ENCODE assay signal across 8 cellular contexts in genomic region chr1:111204211-111204883, GRCh38. TPM values are rescaled to one million over a fixed set of nuclear protein-coding genes. Genes with fewer than 3 reads are reported as not detected.
DNase-seq lines count a peak whose midpoint lies in the region; ATAC-seq, FAIRE-seq and TF ChIP-seq lines count a peak whose summit lies in the region.

No MANE protein-coding gene starts in this region.

- no peak overlapping the region for H2AFZ ChIP-seq in HepG2 (ENCODE audit: low read length)

- ATAC-seq in HepG2 (no peak), HG02981 (IDR thresholded peaks at IDR 0.05; ENCODE audit: unreplicated experiment) (peak; percentile 51)

- TF ChIP-seq CTCF in liver (IDR thresholded peaks at IDR 0.05; ENCODE audit: low read depth, low read length, missing input control) (no peak), HepG2 (CRISPR knock-in tag; IDR thresholded peaks at IDR 0.05) (no peak), Peyer's patch (IDR thresholded peaks at IDR 0.05) (peak in 2 of 6 experiments; percentile 12)

- H3K36me3 ChIP-seq in liver (ENCODE audit: control insufficient read depth in 4 of 4, insufficient read depth in 3 of 4, low read depth in 1 of 4, low read length in 3 of 4) (no peaks in the 10 kb centered on the region), HepG2 (replicated peaks in 1 of 2; ENCODE audit: control insufficient read depth in 1 of 2, insufficient read depth in 2 of 2, low read length in 2 of 2) (no peaks in the 10 kb centered on the region), Peyer's patch (no peaks in the 10 kb centered on the region)

- WGBS in liver: 3% methylated on average over 58 of the region's 58 CpGs
- whole genome bisulfite sequencing in HepG2 (ENCODE audit: low lambda C conversion rate): 91% methylated on average over 48 of the region's 58 CpGs

- TF ChIP-seq POLR2A in HepG2 (IDR thresholded peaks at IDR 0.05; ENCODE audit: insufficient read depth in 1 of 2, low read depth in 2 of 2, low read length in 2 of 2): no peak
- TF ChIP-seq POLR2A in Peyer's patch (IDR thresholded peaks at IDR 0.05): peak; percentile 63 to 77

- H3K9me3 Mint-ChIP-seq in activated naive CD8-positive, alpha-beta T cell treated with anti-CD3 and anti-CD28 coated beads for 36 hours: peaks cover 4% of the 10 kb centered on the region

- H3K27me3 ChIP-seq in liver (ENCODE audit: control insufficient read depth in 4 of 4, insufficient read depth in 4 of 4, low read length in 3 of 4) (no peaks in the 10 kb centered on the region), HepG2 (ENCODE audit: control insufficient read depth in 1 of 2, insufficient read depth in 2 of 2, low read length in 2 of 2) (no peaks in the 10 kb centered on the region), Peyer's patch (no peaks in the 10 kb centered on the region)

- no peak overlapping the region for H3K4me2 ChIP-seq in HepG2 (ENCODE audit: low read depth, low read length)

- FAIRE-seq in HepG2 (lab: Jason Lieb, UNC): no peak

- no TSS peak for BruUV-seq in HepG2 (replicated peaks; lab: Mats Ljungman, UMichigan)

- H3K27ac ChIP-seq in liver (ENCODE audit: low read depth in 1 of 2, low read length in 2 of 2): peak overlapping the region; percentile 90 to 92
- H3K27ac ChIP-seq in HepG2 (ENCODE audit: extremely low read length, insufficient read depth, low read length): no peak overlapping the region
- H3K27ac ChIP-seq in Peyer's patch: peak overlapping the region; percentile 93 to 100 (median 98)

- CTCF ChIA-PET in HepG2 (lab: Yijun Ruan, JAX; ENCODE audit: low intra/inter-chr PET ratio, low total read pairs): no interaction called here

- H3K4me3 ChIP-seq in liver (ENCODE audit: low read depth in 1 of 3, low read length in 3 of 3) (peak overlapping the region; percentile 6 to 88 (median 74)), HepG2 (replicated peaks in 1 of 3; ENCODE audit: insufficient read depth in 1 of 3, low read depth in 2 of 3, low read length in 3 of 3) (no peak overlapping the region), Peyer's patch (peak overlapping the region; percentile 71 to 92 (median 86))

- POLR2A ChIA-PET in HepG2 (lab: Yijun Ruan, JAX): no interaction called here

- peak in 1 of 2 donors; percentile 22 for TF ChIP-seq RAD21 in liver (IDR thresholded peaks at IDR 0.05)
- TF ChIP-seq RAD21 in HepG2 (CRISPR knock-in tag; IDR thresholded peaks at IDR 0.05): no peak

- no peaks in the 10 kb centered on the region for H3K9me3 ChIP-seq in liver (ENCODE audit: control insufficient read depth in 4 of 4, low read length in 3 of 4)
- H3K9me3 ChIP-seq in HepG2 (ENCODE audit: low read length): no peaks in the 10 kb centered on the region
- no peaks in the 10 kb centered on the region for H3K9me3 ChIP-seq in Peyer's patch

- H3K4me1 ChIP-seq in liver (ENCODE audit: control insufficient read depth in 4 of 4, insufficient read depth in 4 of 4, low read length in 3 of 4) (peaks cover 10 to 45% (median 37%) of the 10 kb centered on the region in 4 donors), HepG2 (ENCODE audit: insufficient read depth, low read length) (peaks cover 57% of the 10 kb centered on the region), Peyer's patch (peaks cover 0 to 40% (median 16%) of the 10 kb centered on the region in 4 donors)

- no peaks in the 10 kb centered on the region for H3K27me3 Mint-ChIP-seq in activated naive CD8-positive, alpha-beta T cell treated with anti-CD3 and anti-CD28 coated beads for 36 hours

- H3K4me3 Mint-ChIP-seq in activated naive CD8-positive, alpha-beta T cell treated with anti-CD3 and anti-CD28 coated beads for 36 hours: peak overlapping the region; percentile 100

- peak overlapping the region; percentile 100 for H3K27ac Mint-ChIP-seq in activated naive CD8-positive, alpha-beta T cell treated with anti-CD3 and anti-CD28 coated beads for 36 hours

- H3K9ac ChIP-seq in liver (ENCODE audit: low read depth in 1 of 2, low read length in 2 of 2) (no peak overlapping the region), HepG2 (ENCODE audit: insufficient read depth, low read depth, low read length) (no peak overlapping the region)

- intact Hi-C loops in HepG2 (cut with micrococcal nuclease; ENCODE audit: unreplicated experiment): no loop called here

- in situ Hi-C loops in HepG2 (cut with HindIII; ENCODE audit: extremely low pct_ligation_motif_present, low pct_unique_long_range_greater_than_20kb): no loop called here

- H3K79me2 ChIP-seq in HepG2 (ENCODE audit: insufficient read depth, low read length): no peaks in the 10 kb centered on the region

- DNase-seq in HepG2 (ENCODE audit: low spot score) (no peak), Peyer's patch (peak; percentile 83 to 95 (median 95)), iPS-NIHi11 (ENCODE audit: low spot score) (peak; percentile 66), cerebellar nuclear complex (lab: John Stamatoyannopoulos, UW) (no peak)
- DNase-seq in activated naive CD8-positive, alpha-beta T cell treated with anti-CD3 and anti-CD28 coated beads for 36 hours: peak; percentile 73
- peak in 2 of 3 donors; percentile 47 to 59 for DNase-seq in stimulated activated CD4-positive, alpha-beta T cell treated with anti-CD3 and anti-CD28 coated beads, TNF-alpha, amount 100 ng/mL, for 1 hour (ENCODE audit: low read depth in 3 of 3, low spot score in 1 of 3)

- H4K20me1 ChIP-seq in HepG2 (ENCODE audit: insufficient read depth, low read length): no peaks in the 10 kb centered on the region

- H3K4me1 Mint-ChIP-seq in activated naive CD8-positive, alpha-beta T cell treated with anti-CD3 and anti-CD28 coated beads for 36 hours: peaks cover 51% of the 10 kb centered on the region

- TF ChIP-seq EP300 in HepG2 (IDR thresholded peaks at IDR 0.05; ENCODE audit: low read depth in 2 of 2, low read length in 2 of 2) (no peak), HepG2 (CRISPR knock-in tag; IDR thresholded peaks at IDR 0.05; ENCODE audit: borderline replicate concordance) (no peak)

- peaks cover 14% of the 10 kb centered on the region for H3K36me3 Mint-ChIP-seq in activated naive CD8-positive, alpha-beta T cell treated with anti-CD3 and anti-CD28 coated beads for 36 hours

RNA-seq across cellular contexts. Expression of gene DENND2D, which starts 3.9 kb away (rescaled TPM):
- total RNA-seq in liver (10 to 100 TPM; 14.9 to 20.7 TPM), HepG2 (2016; rRNA removed; fragmentation: Illumina TruSeq; extraction: Trizol) (0.04 TPM in 1 of 2 replicates, not detected in the other), Peyer's patch (100 to 1,000 TPM in 1 of 4 donors, 10 to 100 TPM in 3; 71.3 to 220 (median 86.5) TPM)
- polyA plus RNA-seq in liver (10 to 100 TPM in 1 of 2 donors, 1 to 10 TPM in 1; 8.8 to 10.7 TPM), HepG2 (2011; rRNA removed) (not detected in 2 replicates)
- total RNA-seq in HepG2 (2016; cell fraction: cytosol; rRNA removed; fragmentation: Illumina TruSeq; extraction: Trizol; ENCODE audit: low read depth): not detected in 2 replicates
- not detected in 2 replicates for total RNA-seq in HepG2 (2016; cell fraction: insoluble cytoplasmic fraction; rRNA removed; fragmentation: Illumina TruSeq; extraction: Trizol)
- not detected in 2 replicates for total RNA-seq in HepG2 (2016; cell fraction: membrane; rRNA removed; fragmentation: Illumina TruSeq; extraction: Trizol)
- total RNA-seq in HepG2 (2016; cell fraction: nucleus; rRNA removed; fragmentation: Illumina TruSeq; extraction: Trizol): not detected in 2 replicates
- polyA plus RNA-seq in HepG2 (2011; cell fraction: cytosol; rRNA removed): 0.01 TPM in 1 of 2 replicates, not detected in the other
- polyA plus RNA-seq in HepG2 (2011; cell fraction: nucleus; rRNA removed): 0.36 TPM in 1 of 2 replicates, not detected in the other
- 0.07 TPM in 1 of 2 replicates, not detected in the other for polyA plus RNA-seq in HepG2 (2012)
- polyA plus RNA-seq in HepG2 (2016; cell fraction: cytosol; fragmentation: Illumina TruSeq; extraction: Trizol; ENCODE audit: low read depth): not detected in 2 replicates
- polyA plus RNA-seq in HepG2 (2016; cell fraction: insoluble cytoplasmic fraction; fragmentation: Illumina TruSeq; extraction: Trizol; ENCODE audit: low read depth): not detected in 2 replicates
- polyA plus RNA-seq in HepG2 (2016; cell fraction: membrane; fragmentation: Illumina TruSeq; extraction: Trizol; ENCODE audit: low read depth): not detected in 2 replicates
- polyA plus RNA-seq in HepG2 (2016; cell fraction: nucleus; fragmentation: Illumina TruSeq; extraction: Trizol; ENCODE audit: insufficient read depth, low read depth): not detected in 2 replicates
- 12.7 TPM in 1 of 2 replicates, not detected in the other for polyA minus RNA-seq in HepG2 (2011; rRNA and poly(A)+ RNA removed; ENCODE audit: low replicate concordance)
- not detected in 2 replicates for polyA minus RNA-seq in HepG2 (2011; cell fraction: cytosol; rRNA and poly(A)+ RNA removed)
- polyA minus RNA-seq in HepG2 (2011; cell fraction: nucleus; rRNA and poly(A)+ RNA removed): 0.50 TPM in 1 of 2 replicates, not detected in the other
- total RNA-seq in activated naive CD8-positive, alpha-beta T cell treated with anti-CD3 and anti-CD28 coated beads for 36 hours: 100 to 1,000 TPM; 201 to 203 TPM

RNA-seq across cellular contexts. Expression of gene CHI3L2, which starts 23.2 kb away (rescaled TPM):
- total RNA-seq in liver: under 1 TPM; 0.23 to 0.25 TPM
- under 1 TPM; 0.07 to 0.32 TPM for polyA plus RNA-seq in liver
- total RNA-seq in HepG2 (2016; rRNA removed; fragmentation: Illumina TruSeq; extraction: Trizol): 1.7 and 1.9 TPM in 2 replicates
- total RNA-seq in HepG2 (2016; cell fraction: cytosol; rRNA removed; fragmentation: Illumina TruSeq; extraction: Trizol; ENCODE audit: low read depth): 1.5 and 2.1 TPM in 2 replicates
- total RNA-seq in HepG2 (2016; cell fraction: insoluble cytoplasmic fraction; rRNA removed; fragmentation: Illumina TruSeq; extraction: Trizol): 1.5 and 1.6 TPM in 2 replicates
- total RNA-seq in HepG2 (2016; cell fraction: membrane; rRNA removed; fragmentation: Illumina TruSeq; extraction: Trizol): 1.7 and 2.0 TPM in 2 replicates
- total RNA-seq in HepG2 (2016; cell fraction: nucleus; rRNA removed; fragmentation: Illumina TruSeq; extraction: Trizol): 0.90 and 1.4 TPM in 2 replicates
- 0.46 and 0.65 TPM in 2 replicates for polyA plus RNA-seq in HepG2 (2011; rRNA removed)
- 0.44 and 0.51 TPM in 2 replicates for polyA plus RNA-seq in HepG2 (2011; cell fraction: cytosol; rRNA removed)
- 0.13 and 0.55 TPM in 2 replicates for polyA plus RNA-seq in HepG2 (2011; cell fraction: nucleus; rRNA removed)
- 0.35 and 0.46 TPM in 2 replicates for polyA plus RNA-seq in HepG2 (2012)
- polyA plus RNA-seq in HepG2 (2016; cell fraction: cytosol; fragmentation: Illumina TruSeq; extraction: Trizol; ENCODE audit: low read depth): 0.80 and 1.0 TPM in 2 replicates
- 1.2 and 1.8 TPM in 2 replicates for polyA plus RNA-seq in HepG2 (2016; cell fraction: insoluble cytoplasmic fraction; fragmentation: Illumina TruSeq; extraction: Trizol; ENCODE audit: low read depth)
- polyA plus RNA-seq in HepG2 (2016; cell fraction: membrane; fragmentation: Illumina TruSeq; extraction: Trizol; ENCODE audit: low read depth): 1.1 and 1.5 TPM in 2 replicates
- 2.6 and 3.9 TPM in 2 replicates for polyA plus RNA-seq in HepG2 (2016; cell fraction: nucleus; fragmentation: Illumina TruSeq; extraction: Trizol; ENCODE audit: insufficient read depth, low read depth)
- polyA minus RNA-seq in HepG2 (2011; rRNA and poly(A)+ RNA removed; ENCODE audit: low replicate concordance): not detected in 2 replicates
- not detected in 2 replicates for polyA minus RNA-seq in HepG2 (2011; cell fraction: cytosol; rRNA and poly(A)+ RNA removed)
- polyA minus RNA-seq in HepG2 (2011; cell fraction: nucleus; rRNA and poly(A)+ RNA removed): 1.2 and 1.3 TPM in 2 replicates
- total RNA-seq in Peyer's patch: 10 to 100 TPM in 1 of 4 donors, 1 to 10 TPM in 1, under 1 TPM in 1, not detected in 1; 0.67 to 14.0 (median 3.3) TPM
- 1 to 10 TPM; 5.1 to 9.2 TPM for total RNA-seq in activated naive CD8-positive, alpha-beta T cell treated with anti-CD3 and anti-CD28 coated beads for 36 hours

Comparison
In these comparisons a context has a peak if more than half of its experiments do, and no peak if none do; other contexts are left out.
1. H3K4me3 ChIP-seq: peak in liver (3 of 3) and Peyer's patch (4 of 4); none in HepG2 (0 of 3).
2. RNA of gene DENND2D, which starts 3.9 kb away (total RNA-seq): 201 to 203 TPM in activated naive CD8-positive, alpha-beta T cell treated with anti-CD3 and anti-CD28 coated beads for 36 hours, 71.3 to 220 TPM in Peyer's patch and 14.9 to 20.7 TPM in liver; 0.04 TPM in HepG2; every median in the first group is over 10 times any median in the second.
3. DNase-seq: peak in Peyer's patch (3 of 3), activated naive CD8-positive, alpha-beta T cell treated with anti-CD3 and anti-CD28 coated beads for 36 hours (single experiment), iPS-NIHi11 (single experiment) and stimulated activated CD4-positive, alpha-beta T cell treated with anti-CD3 and anti-CD28 coated beads, TNF-alpha, amount 100 ng/mL, for 1 hour (2 of 3); none in HepG2 (single experiment) and cerebellar nuclear complex (0 of 2).
4. POLR2A ChIP-seq: peak in Peyer's patch (2 of 2); none in HepG2 (0 of 2).